ENCODE assay signal across 19 cellular contexts in the genomic region with DNA sequence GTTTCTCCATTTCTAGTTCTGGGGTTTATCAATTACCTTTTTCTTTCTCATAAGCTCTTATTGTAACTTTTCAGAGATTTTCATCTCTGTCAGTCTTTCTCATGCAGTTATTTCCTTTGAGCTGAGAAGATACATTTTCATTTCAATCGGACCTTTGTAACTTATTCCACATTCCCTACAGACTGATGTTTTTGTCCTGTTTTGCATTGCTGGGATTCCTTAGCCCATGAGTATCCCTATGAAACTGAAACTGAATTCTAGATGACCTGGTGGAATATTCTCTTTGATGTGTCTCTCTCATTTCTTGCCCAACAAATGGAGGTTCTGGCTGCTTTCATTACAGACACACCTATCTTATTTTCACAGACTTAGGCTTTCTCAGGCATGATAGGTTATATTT. TPM values are rescaled to one million over a fixed set of nuclear protein-coding genes. Genes with fewer than 3 reads are reported as not detected.
"Had no signal": no experiment of that assay in that cellular context is flagged by ENCODE, and none has a peak within 500 bp of the region (broad histone marks: within the 10 kb centered on the region; RNA-seq: fewer than 3 reads in every experiment).

No MANE protein-coding gene starts in this region.

- ATAC-seq: activated CD8-positive, alpha-beta T cell treated with anti-CD3 and anti-CD28 coated beads, Interleukin-2, amount 10 ng/mL, durations not matched to agents 7 days and 5 days; activated naive CD8-positive, alpha-beta T cell treated with anti-CD3 and anti-CD28 coated beads, Interleukin-2, amount 50 U/mL, for 24 hours; left lobe of liver; natural killer cell treated with Interleukin-12 subunit alpha and Interleukin-12 subunit beta and Interleukin-15 and Interleukin-18, amount 100 ng/mL, for 72 hours; right lobe of liver; stimulated activated effector memory CD8-positive, alpha-beta T cell treated with anti-CD3 and anti-CD28 coated beads, Interleukin-12 subunit alpha, Interleukin-12 subunit beta, amount 100 ng/mL, for 72 hours had no signal

- H3K4me3 Mint-ChIP-seq: activated CD8-positive, alpha-beta T cell treated with anti-CD3 and anti-CD28 coated beads, Interleukin-2, amount 10 ng/mL, durations not matched to agents 7 days and 5 days; activated naive CD4-positive, alpha-beta T cell treated with anti-CD3 and anti-CD28 coated beads, Interleukin-2, amount 10 ng/mL, durations not matched to agents 7 days and 5 days; activated naive CD8-positive, alpha-beta T cell treated with anti-CD3 and anti-CD28 coated beads, Interleukin-2, amount 50 U/mL, for 24 hours; dendritic cell treated with granulocyte-macrophage colony-stimulating factor and Interleukin-4, amounts not matched to agents 40 ng/mL and 50 ng/mL, for 4 days; mesothelial cell of epicardium; natural killer cell treated with Interleukin-12 subunit alpha and Interleukin-12 subunit beta and Interleukin-15 and Interleukin-18, amount 100 ng/mL, for 72 hours; stimulated activated effector memory CD8-positive, alpha-beta T cell treated with anti-CD3 and anti-CD28 coated beads, Interleukin-12 subunit alpha, Interleukin-12 subunit beta, amount 100 ng/mL, for 72 hours had no signal

- H3K27ac Mint-ChIP-seq: activated CD8-positive, alpha-beta T cell treated with anti-CD3 and anti-CD28 coated beads, Interleukin-2, amount 10 ng/mL, durations not matched to agents 7 days and 5 days; activated naive CD4-positive, alpha-beta T cell treated with anti-CD3 and anti-CD28 coated beads, Interleukin-2, amount 10 ng/mL, durations not matched to agents 7 days and 5 days; activated naive CD8-positive, alpha-beta T cell treated with anti-CD3 and anti-CD28 coated beads, Interleukin-2, amount 50 U/mL, for 24 hours; dendritic cell treated with granulocyte-macrophage colony-stimulating factor and Interleukin-4, amounts not matched to agents 40 ng/mL and 50 ng/mL, for 4 days; mesothelial cell of epicardium; natural killer cell treated with Interleukin-12 subunit alpha and Interleukin-12 subunit beta and Interleukin-15 and Interleukin-18, amount 100 ng/mL, for 72 hours; stimulated activated effector memory CD8-positive, alpha-beta T cell treated with anti-CD3 and anti-CD28 coated beads, Interleukin-12 subunit alpha, Interleukin-12 subunit beta, amount 100 ng/mL, for 72 hours had no signal

- H3K9me3 Mint-ChIP-seq: activated naive CD4-positive, alpha-beta T cell treated with anti-CD3 and anti-CD28 coated beads, Interleukin-2, amount 10 ng/mL, durations not matched to agents 7 days and 5 days; activated naive CD8-positive, alpha-beta T cell treated with anti-CD3 and anti-CD28 coated beads, Interleukin-2, amount 50 U/mL, for 24 hours; dendritic cell treated with granulocyte-macrophage colony-stimulating factor and Interleukin-4, amounts not matched to agents 40 ng/mL and 50 ng/mL, for 4 days; mesothelial cell of epicardium; stimulated activated effector memory CD8-positive, alpha-beta T cell treated with anti-CD3 and anti-CD28 coated beads, Interleukin-12 subunit alpha, Interleukin-12 subunit beta, amount 100 ng/mL, for 72 hours had no signal

- DNase-seq: activated CD4-positive, alpha-beta T cell treated with anti-CD3 and anti-CD28 coated beads for 4 hours; activated CD8-positive, alpha-beta memory T cell treated with anti-CD3 and anti-CD28 coated beads, Interleukin-2, amount 50 U/mL, for 4 hours; activated CD8-positive, alpha-beta T cell treated with anti-CD3 and anti-CD28 coated beads, Interleukin-2, amount 10 ng/mL, durations not matched to agents 7 days and 5 days; activated effector memory CD4-positive, alpha-beta T cell treated with Interleukin-2 at 50 U/mL for 16 hours; activated naive CD4-positive, alpha-beta T cell treated with anti-CD3 and anti-CD28 coated beads, Interleukin-2, amount 10 ng/mL, durations not matched to agents 7 days and 5 days; activated naive CD8-positive, alpha-beta T cell treated with anti-CD3 and anti-CD28 coated beads, Interleukin-2, amount 50 U/mL, for 24 hours; activated T-cell treated with anti-CD3 and anti-CD28 coated beads, Interleukin-2, amount 50 U/mL, for 48 hours; effector CD8-positive, alpha-beta T cell; islet precursor cell; right lobe of liver; small intestine; stimulated activated CD4-positive, alpha-beta T cell treated with anti-CD3 and anti-CD28 coated beads, Interleukin-4, amount 100 ng/mL, for 24 hours; stomach had no signal

- H3K36me3 Mint-ChIP-seq: activated naive CD4-positive, alpha-beta T cell treated with anti-CD3 and anti-CD28 coated beads, Interleukin-2, amount 10 ng/mL, durations not matched to agents 7 days and 5 days; mesothelial cell of epicardium; natural killer cell treated with Interleukin-12 subunit alpha and Interleukin-12 subunit beta and Interleukin-15 and Interleukin-18, amount 100 ng/mL, for 72 hours; stimulated activated effector memory CD8-positive, alpha-beta T cell treated with anti-CD3 and anti-CD28 coated beads, Interleukin-12 subunit alpha, Interleukin-12 subunit beta, amount 100 ng/mL, for 72 hours had no signal

- H3K27me3 Mint-ChIP-seq: activated naive CD4-positive, alpha-beta T cell treated with anti-CD3 and anti-CD28 coated beads, Interleukin-2, amount 10 ng/mL, durations not matched to agents 7 days and 5 days; activated naive CD8-positive, alpha-beta T cell treated with anti-CD3 and anti-CD28 coated beads, Interleukin-2, amount 50 U/mL, for 24 hours; dendritic cell treated with granulocyte-macrophage colony-stimulating factor and Interleukin-4, amounts not matched to agents 40 ng/mL and 50 ng/mL, for 4 days; natural killer cell treated with Interleukin-12 subunit alpha and Interleukin-12 subunit beta and Interleukin-15 and Interleukin-18, amount 100 ng/mL, for 72 hours had no signal

- H3K4me1 Mint-ChIP-seq: activated naive CD4-positive, alpha-beta T cell treated with anti-CD3 and anti-CD28 coated beads, Interleukin-2, amount 10 ng/mL, durations not matched to agents 7 days and 5 days; activated naive CD8-positive, alpha-beta T cell treated with anti-CD3 and anti-CD28 coated beads, Interleukin-2, amount 50 U/mL, for 24 hours; stimulated activated effector memory CD8-positive, alpha-beta T cell treated with anti-CD3 and anti-CD28 coated beads, Interleukin-12 subunit alpha, Interleukin-12 subunit beta, amount 100 ng/mL, for 72 hours had no signal

RNA-seq across cellular contexts. Expression of a gene that starts 10.5 kb away (rescaled TPM):
- total RNA-seq: activated CD8-positive, alpha-beta T cell treated with anti-CD3 and anti-CD28 coated beads, Interleukin-2, amount 10 ng/mL, durations not matched to agents 7 days and 5 days; endothelial cell of umbilical vein; left lobe of liver; natural killer cell treated with Interleukin-12 subunit alpha and Interleukin-12 subunit beta and Interleukin-15 and Interleukin-18, amount 100 ng/mL, for 72 hours; right lobe of liver had no signal
